In genomic region chr1:107858323-107858722, GRCh38 we compare ENCODE assay signal across 22 cellular contexts.
DNase-seq lines count a peak whose midpoint lies in the region; ATAC-seq, FAIRE-seq and TF ChIP-seq lines count a peak whose summit lies in the region.
"Had no signal": no experiment of that assay in that cellular context is flagged by ENCODE, and none has a peak within 500 bp of the region (broad histone marks: within the 10 kb centered on the region; RNA-seq: fewer than 3 reads in every experiment).

No MANE protein-coding gene starts in this region.

- no peak for TF ChIP-seq RAD21 in H1 (IDR thresholded peaks at IDR 0.05 in 1 of 2, conservative IDR thresholded peaks at IDR 0.05 in 1 of 2; ENCODE audit: low read depth in 2 of 2, low read length in 2 of 2)

- H2AK5ac ChIP-seq in H1 (ENCODE audit: low read depth, low read length): no peak overlapping the region

- H3K79me2 ChIP-seq in H1 (ENCODE audit: control insufficient read depth in 1 of 2, insufficient read depth in 2 of 2, low read length in 2 of 2) (no peaks in the 10 kb centered on the region), neural progenitor cell (ENCODE audit: low read depth) (no peaks in the 10 kb centered on the region)

- H2BK15ac ChIP-seq in H1 (ENCODE audit: low read length): peak overlapping the region; percentile 47; the same call in 1 of the 2 replicates

- H3K79me1 ChIP-seq in H1 (ENCODE audit: low read depth, low read length): no peaks in the 10 kb centered on the region

- intact Hi-C loops in natural killer cell (cut with micrococcal nuclease): no loop called here

- no peak overlapping the region for H3K9ac ChIP-seq in H1 (replicated peaks in 1 of 4; ENCODE audit: extremely low read depth in 1 of 4, low read depth in 3 of 4, low read length in 3 of 4)
- no peak overlapping the region for H3K9ac ChIP-seq in neural progenitor cell
- H3K9ac ChIP-seq: BLaER1 had no signal

- H3K4me1 ChIP-seq in H1 (replicated peaks in 1 of 4; ENCODE audit: control insufficient read depth in 3 of 4, insufficient read depth in 4 of 4, low read length in 3 of 4) (peaks cover 0 to 4% (median 3%) of the 10 kb centered on the region in 4 experiments; a peak in 5 of 7 replicates), neural progenitor cell (no peaks in the 10 kb centered on the region)

- TF ChIP-seq POLR2A in H1 (IDR thresholded peaks at IDR 0.05; ENCODE audit: control extremely low read depth in 1 of 2, low read depth in 2 of 2, low read length in 2 of 2): no peak

- WGBS in H1 (ENCODE audit: extremely low coverage in 1 of 2, insufficient coverage in 1 of 2, insufficient read length in 1 of 2, insufficient replicate concordance in 2 of 2, low coverage in 1 of 2, low lambda C conversion rate in 2 of 2, missing lambda C conversion rate in 1 of 2), 2 experiments: 86% methylated on average over 5 of the region's 5 CpGs; no CpG with 5 or more reads in 1 of the 2 experiments

- H3K56ac ChIP-seq in H1 (replicated peaks; ENCODE audit: insufficient read length, low read depth, low read length): no peak overlapping the region

- DNase-seq in natural killer cell (no peak), H1 (ENCODE audit: low read depth in 1 of 2, low spot score in 2 of 2) (no peak), neural progenitor cell (ENCODE audit: low spot score) (peak; percentile 14), D721Med (ENCODE audit: insufficient read length, low spot score) (no peak), DMS114 treated with DMSO at 0.1 percent for 48 hours (lab: John Stamatoyannopoulos, UW; ENCODE audit: unreplicated experiment) (no peak)
- no peak for DNase-seq in natural killer cell treated with Interleukin-12 subunit alpha and Interleukin-12 subunit beta and Interleukin-15 and Interleukin-18, amount 100 ng/mL, for 72 hours (ENCODE audit: low spot score)
- DNase-seq: CD4-positive, alpha-beta T cell; CD8-positive, alpha-beta memory T cell; DMS153; DND-41; GOT3; H7; HCEC 1CT had no signal

- H2BK12ac ChIP-seq in H1 (ENCODE audit: low read depth, low read length): no peak overlapping the region

- H4K20me1 ChIP-seq in H1 (replicated peaks in 1 of 2; ENCODE audit: control insufficient read depth in 1 of 2, insufficient read depth in 2 of 2, low read length in 2 of 2): no peaks in the 10 kb centered on the region
- H4K20me1 ChIP-seq in neural progenitor cell (ENCODE audit: low read depth): no peaks in the 10 kb centered on the region
- H4K20me1 ChIP-seq: BLaER1 had no signal

- H3K23ac ChIP-seq in H1 (ENCODE audit: insufficient read length): no peak overlapping the region

- H2AFZ ChIP-seq in H1 (ENCODE audit: low read length): no peak overlapping the region
- H2AFZ ChIP-seq in neural progenitor cell (replicated peaks): no peak overlapping the region

- no peak overlapping the region for H4K91ac ChIP-seq in H1 (replicated peaks; ENCODE audit: insufficient read length, low read length)

- TF ChIP-seq CTCF in natural killer cell (IDR thresholded peaks at IDR 0.05): no peak
- no peak for TF ChIP-seq CTCF in H1 (IDR thresholded peaks at IDR 0.05; ENCODE audit: control extremely low read depth in 1 of 3, insufficient read depth in 1 of 3, low read depth in 1 of 3, low read length in 3 of 3)
- TF ChIP-seq CTCF in neural progenitor cell (IDR thresholded peaks at IDR 0.05): no peak
- TF ChIP-seq CTCF in D721Med (IDR thresholded peaks at IDR 0.05; ENCODE audit: insufficient read depth, missing control alignments): no peak

- CTCF ChIA-PET in H1 (lab: Charles Lee; ENCODE audit: partially characterized antibody): no interaction called here

- no peak overlapping the region for H3K14ac ChIP-seq in H1 (ENCODE audit: insufficient read length)

- H3K27ac Mint-ChIP-seq in natural killer cell: peak overlapping the region; percentile 35 to 48
- H3K27ac Mint-ChIP-seq in natural killer cell treated with Interleukin-12 subunit alpha and Interleukin-12 subunit beta and Interleukin-15 and Interleukin-18, amount 100 ng/mL, for 72 hours: no peak overlapping the region
- no peak overlapping the region for H3K27ac Mint-ChIP-seq in neural progenitor cell
- H3K27ac Mint-ChIP-seq: B cell; CD4-positive, alpha-beta T cell; CD8-positive, alpha-beta memory T cell had no signal

- H3K4me3 Mint-ChIP-seq in natural killer cell (no peak overlapping the region), neural progenitor cell (no peak overlapping the region)
- no peak overlapping the region for H3K4me3 Mint-ChIP-seq in natural killer cell treated with Interleukin-12 subunit alpha and Interleukin-12 subunit beta and Interleukin-15 and Interleukin-18, amount 100 ng/mL, for 72 hours
- H3K4me3 Mint-ChIP-seq: B cell; CD4-positive, alpha-beta T cell; CD8-positive, alpha-beta memory T cell had no signal

- no peak overlapping the region for H3K18ac ChIP-seq in H1 (ENCODE audit: extremely low read depth, low read length)

- H3K4me1 Mint-ChIP-seq in natural killer cell (peaks cover 47 to 62% of the 10 kb centered on the region in 2 donors), neural progenitor cell (peaks cover 7% of the 10 kb centered on the region)
- peaks cover 28 to 45% of the 10 kb centered on the region in 2 donors for H3K4me1 Mint-ChIP-seq in natural killer cell treated with Interleukin-12 subunit alpha and Interleukin-12 subunit beta and Interleukin-15 and Interleukin-18, amount 100 ng/mL, for 72 hours (ENCODE audit: low read depth in 2 of 2)

- H3K27me3 ChIP-seq in H1 (replicated peaks in 1 of 4; ENCODE audit: control insufficient read depth in 3 of 4, extremely low read depth in 1 of 4, insufficient read depth in 3 of 4, low read length in 3 of 4) (no peaks in the 10 kb centered on the region), neural progenitor cell (no peaks in the 10 kb centered on the region)
- H3K27me3 ChIP-seq: BLaER1 had no signal

- H3K27ac ChIP-seq in H1 (ENCODE audit: low read depth, low read length) (no peak overlapping the region), neural progenitor cell (no peak overlapping the region)
- H3K27ac ChIP-seq: 22Rv1, BLaER1, C4-2B had no signal

- H3K4ac ChIP-seq in H1 (replicated peaks; ENCODE audit: insufficient read length, low read depth, low read length): no peak overlapping the region

- no peak overlapping the region for H2BK20ac ChIP-seq in H1 (ENCODE audit: low read length)

- peaks cover 16% of the 10 kb centered on the region for H3K36me3 Mint-ChIP-seq in natural killer cell
- H3K36me3 Mint-ChIP-seq in natural killer cell treated with Interleukin-12 subunit alpha and Interleukin-12 subunit beta and Interleukin-15 and Interleukin-18, amount 100 ng/mL, for 72 hours: no peaks in the 10 kb centered on the region
- H3K36me3 Mint-ChIP-seq in neural progenitor cell: no peaks in the 10 kb centered on the region

- no peak overlapping the region for H3K4me3 ChIP-seq in H1 (ENCODE audit: extremely low read depth in 1 of 4, insufficient read depth in 2 of 4, low read depth in 3 of 4, low read length in 4 of 4)
- H3K4me3 ChIP-seq in neural progenitor cell: no peak overlapping the region
- H3K4me3 ChIP-seq: BLaER1 had no signal

- H4K8ac ChIP-seq in H1 (ENCODE audit: extremely low read depth, insufficient read depth, low read length): no peak overlapping the region

- H3K9me3 ChIP-seq in H1 (ENCODE audit: insufficient read depth in 2 of 2, low read depth in 1 of 2, low read length in 1 of 2): no peaks in the 10 kb centered on the region
- H3K9me3 ChIP-seq in neural progenitor cell (ENCODE audit: low read depth): no peaks in the 10 kb centered on the region

- no peak for TF ChIP-seq EP300 in H1 (IDR thresholded peaks at IDR 0.05; ENCODE audit: borderline replicate concordance in 1 of 2, low read depth in 2 of 2, low read length in 2 of 2)

- POLR2A ChIA-PET in H1 (lab: Charles Lee; ENCODE audit: partially characterized antibody): interaction anchor here (1.4 kb wide), 1 partner anchor 10 kb away, joined by 5 read pairs; no protein-coding TSS in a partner anchor

- ATAC-seq in natural killer cell (no peak), GM18517 (IDR thresholded peaks at IDR 0.05; ENCODE audit: unreplicated experiment) (no peak)
- no peak for ATAC-seq in natural killer cell treated with Interleukin-12 subunit alpha and Interleukin-12 subunit beta and Interleukin-15 and Interleukin-18, amount 100 ng/mL, for 72 hours

- H3K9me3 Mint-ChIP-seq in natural killer cell: no peaks in the 10 kb centered on the region
- H3K9me3 Mint-ChIP-seq in natural killer cell treated with Interleukin-12 subunit alpha and Interleukin-12 subunit beta and Interleukin-15 and Interleukin-18, amount 100 ng/mL, for 72 hours: no peaks in the 10 kb centered on the region
- no peaks in the 10 kb centered on the region for H3K9me3 Mint-ChIP-seq in neural progenitor cell

- H3F3A ChIP-seq in neural progenitor cell (ENCODE audit: low read depth): no peaks in the 10 kb centered on the region

- H4K5ac ChIP-seq in H1 (ENCODE audit: insufficient read length, low read depth, low read length): no peak overlapping the region

- H3K4me2 ChIP-seq in H1 (ENCODE audit: insufficient read depth in 1 of 2, low read depth in 2 of 2, low read length in 2 of 2) (no peak overlapping the region), neural progenitor cell (no peak overlapping the region)
- H3K4me2 ChIP-seq: BLaER1 had no signal

- no peaks in the 10 kb centered on the region for H3K27me3 Mint-ChIP-seq in natural killer cell (ENCODE audit: low read depth in 2 of 2)
- H3K27me3 Mint-ChIP-seq in natural killer cell treated with Interleukin-12 subunit alpha and Interleukin-12 subunit beta and Interleukin-15 and Interleukin-18, amount 100 ng/mL, for 72 hours: no peaks in the 10 kb centered on the region
- H3K27me3 Mint-ChIP-seq in neural progenitor cell (ENCODE audit: insufficient read depth, low read depth): no peaks in the 10 kb centered on the region
- H3K27me3 Mint-ChIP-seq: B cell; CD4-positive, alpha-beta T cell; CD8-positive, alpha-beta memory T cell had no signal

- FAIRE-seq in H1 (lab: Jason Lieb, UNC) (no peak), D721Med (lab: Jason Lieb, UNC) (no peak)
- FAIRE-seq: A204.1, G401.6, GM12892, GM19239 had no signal

- no peak overlapping the region for H2BK120ac ChIP-seq in H1 (replicated peaks; ENCODE audit: low read depth, low read length)

- H2BK5ac ChIP-seq in H1 (ENCODE audit: low read depth, low read length): no peak overlapping the region

- no peaks in the 10 kb centered on the region for H3K36me3 ChIP-seq in H1 (ENCODE audit: control insufficient read depth in 2 of 4, insufficient read depth in 4 of 4, low read length in 3 of 4)
- no peaks in the 10 kb centered on the region for H3K36me3 ChIP-seq in neural progenitor cell

- H3K23me2 ChIP-seq in H1 (ENCODE audit: low read depth, low read length): 0 out of 2 replicates have a peak, but pooled peaks cover 2% of the 10 kb centered on the region

TF ChIP-seq in H1, 55 proteins besides CTCF, POLR2A, EP300 and RAD21 (continues in another document):
- no peak for TF ChIP-seq NRF1 (IDR thresholded peaks at IDR 0.05; ENCODE audit: low read depth, low read length)
- no peak for TF ChIP-seq SP2 (IDR thresholded peaks at IDR 0.05; ENCODE audit: low read length)

Comparison
In these comparisons a context has a peak if more than half of its experiments do, and no peak if none do; other contexts are left out.
1. H3K27ac Mint-ChIP-seq: peak in natural killer cell (2 of 2); none in natural killer cell treated with Interleukin-12 subunit alpha and Interleukin-12 subunit beta and Interleukin-15 and Interleukin-18, amount 100 ng/mL, for 72 hours (0 of 2) and neural progenitor cell (single experiment).